Comparison of ENCODE assay signal across 25 cellular contexts in genomic region chr12:2688381-2688881, GRCh38.
"Had no signal": no experiment of that assay in that cellular context is flagged by ENCODE, and none has a peak within 500 bp of the region (broad histone marks: within the 10 kb centered on the region; RNA-seq: fewer than 3 reads in every experiment).

No MANE protein-coding gene starts in this region.

- H3K27ac ChIP-seq: colonic mucosa, dorsolateral prefrontal cortex, foreskin keratinocyte, heart right ventricle, left lung, parathyroid adenoma, stomach, thyroid gland, upper lobe of right lung had no signal

- H3K9me3 Mint-ChIP-seq: activated B cell treated with CpG ODN at 0.5 μM for 24 hours; activated naive CD4-positive, alpha-beta T cell treated with anti-CD3 and anti-CD28 coated beads, Interleukin-2, amount 50 U/mL, for 72 hours; activated T-cell treated with anti-CD3 and anti-CD28 coated beads, Interleukin-2, amount 50 U/mL, for 4 hours; activated T-helper 2 cell treated with anti-CD3 and anti-CD28 coated beads, Interferon-gamma antibody, Interleukin-2, Interleukin-4, amounts not matched to agents 10 μg/mL and 5 μg/mL and 100 μg/mL, durations not matched to agents 14 hours and 24 hours and 36 hours; mesothelial cell of epicardium; naive B cell; stimulated activated naive B cell treated with anti-CD40 and anti-IgM and Interleukin-4, amounts not matched to agents 10 μg/mL and 1 μg/mL and 100 μg/mL, for 72 hours; T-helper 2 cell treated with Interferon-gamma antibody and Interleukin-4, amounts not matched to agents 5 μg/mL and 100 μg/mL, for 36 hours had no signal

- FAIRE-seq: bronchial epithelial cell had no signal

- DNase-seq: activated B cell treated with CpG ODN at 0.5 μM for 24 hours; activated CD4-positive, alpha-beta T cell treated with anti-CD3 and anti-CD28 coated beads, Interleukin-2, amount 50 U/mL, for 4 hours; activated T-cell treated with anti-CD3 and anti-CD28 coated beads, Interleukin-2, amount 50 U/mL, for 4 hours; colonic mucosa; foreskin keratinocyte; heart right ventricle; left lung; naive B cell; nephron progenitor cell; right cardiac atrium; stimulated activated CD4-positive, alpha-beta T cell treated with anti-CD3 and anti-CD28 coated beads, Interleukin-15, amount 100 ng/mL, for 24 hours; stimulated activated CD4-positive, alpha-beta T cell treated with anti-CD3 and anti-CD28 coated beads, Interleukin-2, amount 100 ng/mL, for 24 hours; stimulated activated naive B cell treated with anti-CD40 and anti-IgM and Interleukin-4, amounts not matched to agents 10 μg/mL and 1 μg/mL and 100 μg/mL, for 72 hours; stomach; T-helper 1 cell; thyroid gland; upper lobe of right lung had no signal

- H3K4me1 ChIP-seq: colonic mucosa, foreskin keratinocyte, parathyroid adenoma, upper lobe of right lung had no signal

- H3K4me3 ChIP-seq: colonic mucosa, dorsolateral prefrontal cortex, heart right ventricle, left lung, stomach, thyroid gland, upper lobe of right lung had no signal

- H3K36me3 Mint-ChIP-seq: mesothelial cell of epicardium; naive B cell; stimulated activated naive B cell treated with anti-CD40 and anti-IgM and Interleukin-4, amounts not matched to agents 10 μg/mL and 1 μg/mL and 100 μg/mL, for 72 hours had no signal

- H3K9ac ChIP-seq: parathyroid adenoma had no signal

- H3K79me2 ChIP-seq: parathyroid adenoma had no signal

- ATAC-seq: activated naive CD4-positive, alpha-beta T cell treated with anti-CD3 and anti-CD28 coated beads, Interleukin-2, amount 50 U/mL, for 72 hours; activated T-cell treated with anti-CD3 and anti-CD28 coated beads, Interleukin-2, amount 50 U/mL, for 4 hours; esophagus mucosa; foreskin keratinocyte; left lung; right cardiac atrium; stimulated activated naive B cell treated with anti-CD40 and anti-IgM and Interleukin-4, amounts not matched to agents 10 μg/mL and 1 μg/mL and 100 μg/mL, for 72 hours; upper lobe of right lung had no signal

- H3K36me3 ChIP-seq: colonic mucosa, left lung, thyroid gland had no signal

- H3K9me3 ChIP-seq: colonic mucosa, heart right ventricle, left lung, stomach, thyroid gland, upper lobe of right lung had no signal

- H3K4me3 Mint-ChIP-seq: activated B cell treated with CpG ODN at 0.5 μM for 24 hours; mesothelial cell of epicardium; nephron progenitor cell; stimulated activated naive B cell treated with anti-CD40 and anti-IgM and Interleukin-4, amounts not matched to agents 10 μg/mL and 1 μg/mL and 100 μg/mL, for 72 hours had no signal

- H3K27ac Mint-ChIP-seq: activated B cell treated with CpG ODN at 0.5 μM for 24 hours; activated T-helper 2 cell treated with anti-CD3 and anti-CD28 coated beads, Interferon-gamma antibody, Interleukin-2, Interleukin-4, amounts not matched to agents 10 μg/mL and 5 μg/mL and 100 μg/mL, durations not matched to agents 14 hours and 24 hours and 36 hours; mesothelial cell of epicardium had no signal

- H3K27me3 Mint-ChIP-seq: naive B cell had no signal

- H3K27me3 ChIP-seq: colonic mucosa, thyroid gland had no signal

- H2AFZ ChIP-seq: parathyroid adenoma had no signal
